Comparison of ENCODE assay signal across 28 cellular contexts in genomic region chr10:112487964-112488363, GRCh38.
"Had no signal": no experiment of that assay in that cellular context is flagged by ENCODE, and none has a peak within 500 bp of the region (broad histone marks: within the 10 kb centered on the region; RNA-seq: fewer than 3 reads in every experiment).

No MANE protein-coding gene starts in this region.

- H3K4me3 ChIP-seq: colonic mucosa, coronary artery, dorsolateral prefrontal cortex, esophagus muscularis mucosa, esophagus squamous epithelium, gastrocnemius medialis, gastroesophageal sphincter, heart left ventricle, heart right ventricle had no signal

- DNase-seq: colonic mucosa; cortex of kidney; dermis blood vessel endothelial cell; dorsolateral prefrontal cortex; effector CD4-positive, alpha-beta T cell; effector CD8-positive, alpha-beta T cell; effector memory CD4-positive, alpha-beta T cell; effector memory CD8-positive, alpha-beta T cell; endodermal cell; erythroblast; esophagus squamous epithelium; foreskin fibroblast; foreskin keratinocyte; foreskin melanocyte; gastrocnemius medialis; glutamatergic neuron; head of caudate nucleus; heart left ventricle; heart right ventricle had no signal

- H3K27me3 ChIP-seq: colonic mucosa, dorsolateral prefrontal cortex, esophagus muscularis mucosa, esophagus squamous epithelium, foreskin keratinocyte, gastrocnemius medialis, gastroesophageal sphincter, heart left ventricle, heart right ventricle had no signal

- H3K36me3 ChIP-seq: colonic mucosa, esophagus muscularis mucosa, esophagus squamous epithelium, gastrocnemius medialis, gastroesophageal sphincter, heart left ventricle, heart right ventricle had no signal

- H3K9me3 ChIP-seq: colonic mucosa, esophagus muscularis mucosa, esophagus squamous epithelium, gastrocnemius medialis, gastroesophageal sphincter, heart left ventricle, heart right ventricle had no signal

- ATAC-seq: effector memory CD8-positive, alpha-beta T cell; esophagus mucosa; foreskin keratinocyte; gastrocnemius medialis; gastroesophageal sphincter; heart left ventricle; heart right ventricle had no signal

- H3K4me1 ChIP-seq: colonic mucosa, foreskin keratinocyte had no signal

- H3K27ac ChIP-seq: colonic mucosa, coronary artery, dorsolateral prefrontal cortex, epithelial cell of prostate, esophagus muscularis mucosa, esophagus squamous epithelium, foreskin keratinocyte, gastrocnemius medialis, gastroesophageal sphincter, heart left ventricle, heart right ventricle had no signal

- FAIRE-seq: colon, endometrium, endothelial cell of umbilical vein, frontal cortex had no signal
